ENCODE assay signal across 11 cellular contexts in genomic region chr3:136120373-136121348, GRCh38.
DNase-seq lines count a peak whose midpoint lies in the region; ATAC-seq and TF ChIP-seq lines count a peak whose summit lies in the region.
"Had no signal": no experiment of that assay in that cellular context is flagged by ENCODE, and none has a peak within 500 bp of the region (broad histone marks: within the 10 kb centered on the region; RNA-seq: fewer than 3 reads in every experiment).

No MANE protein-coding gene starts in this region.

- H3K79me2 ChIP-seq in KMS-11 (ENCODE audit: insufficient read depth, low read depth): no peaks in the 10 kb centered on the region

- H3K27ac ChIP-seq in KMS-11: no peak overlapping the region
- H3K27ac ChIP-seq: tibial nerve had no signal

- no peaks in the 10 kb centered on the region for H3K27me3 ChIP-seq in KMS-11 (ENCODE audit: insufficient read depth, low read depth)
- H3K27me3 ChIP-seq: tibial nerve had no signal

- TF ChIP-seq CTCF in KMS-11 (conservative IDR thresholded peaks at IDR 0.05; ENCODE audit: low read depth, low read length) (no peak), retinal pigment epithelial cell (conservative IDR thresholded peaks at IDR 0.05; ENCODE audit: low read depth, low read length) (no peak)

- no peaks in the 10 kb centered on the region for H3K36me3 ChIP-seq in KMS-11 (ENCODE audit: insufficient read depth)
- H3K36me3 ChIP-seq: HAP-1 had no signal

- ATAC-seq in GM19324 (IDR thresholded peaks at IDR 0.05; ENCODE audit: low FRiP score, unreplicated experiment) (peak; percentile 95), HG02798 (IDR thresholded peaks at IDR 0.05; ENCODE audit: poor library complexity, unreplicated experiment) (peak; percentile 60)

- H3K9ac ChIP-seq in KMS-11: no peak overlapping the region

- H3K4me2 ChIP-seq in KMS-11: peak overlapping the region; percentile 0; the same call in 1 of the 2 replicates

- peaks cover 8% of the 10 kb centered on the region for H3K4me1 ChIP-seq in KMS-11 (ENCODE audit: low read depth, poor library complexity, severe bottlenecking)
- H3K4me1 ChIP-seq: tibial nerve had no signal

- DNase-seq in retinal pigment epithelial cell (ENCODE audit: low read depth) (peak; percentile 33), OCI-M1 (lab: John Stamatoyannopoulos, UW) (no peak), posterior cingulate gyrus (no peak), hypothalamus (lab: John Stamatoyannopoulos, UW) (no peak)
- DNase-seq: MV-4-11; stimulated activated CD4-positive, alpha-beta T cell treated with anti-CD3 and anti-CD28 coated beads, Interleukin-4, amount 100 ng/mL, for 1 hour had no signal

- intact Hi-C loops in posterior cingulate gyrus (cut with DNase I): no loop called here

- H4K20me1 ChIP-seq in KMS-11 (ENCODE audit: insufficient read depth): no peaks in the 10 kb centered on the region

- no peak overlapping the region for H3K4me3 ChIP-seq in KMS-11 (IDR thresholded peaks at IDR 0.05; ENCODE audit: insufficient read depth, low read depth, low read length)
- H3K4me3 ChIP-seq in retinal pigment epithelial cell (ENCODE audit: low read length): no peak overlapping the region
- H3K4me3 ChIP-seq: HAP-1, tibial nerve had no signal

- H2AFZ ChIP-seq in KMS-11 (ENCODE audit: low read depth): no peak overlapping the region
